In the genomic region with DNA sequence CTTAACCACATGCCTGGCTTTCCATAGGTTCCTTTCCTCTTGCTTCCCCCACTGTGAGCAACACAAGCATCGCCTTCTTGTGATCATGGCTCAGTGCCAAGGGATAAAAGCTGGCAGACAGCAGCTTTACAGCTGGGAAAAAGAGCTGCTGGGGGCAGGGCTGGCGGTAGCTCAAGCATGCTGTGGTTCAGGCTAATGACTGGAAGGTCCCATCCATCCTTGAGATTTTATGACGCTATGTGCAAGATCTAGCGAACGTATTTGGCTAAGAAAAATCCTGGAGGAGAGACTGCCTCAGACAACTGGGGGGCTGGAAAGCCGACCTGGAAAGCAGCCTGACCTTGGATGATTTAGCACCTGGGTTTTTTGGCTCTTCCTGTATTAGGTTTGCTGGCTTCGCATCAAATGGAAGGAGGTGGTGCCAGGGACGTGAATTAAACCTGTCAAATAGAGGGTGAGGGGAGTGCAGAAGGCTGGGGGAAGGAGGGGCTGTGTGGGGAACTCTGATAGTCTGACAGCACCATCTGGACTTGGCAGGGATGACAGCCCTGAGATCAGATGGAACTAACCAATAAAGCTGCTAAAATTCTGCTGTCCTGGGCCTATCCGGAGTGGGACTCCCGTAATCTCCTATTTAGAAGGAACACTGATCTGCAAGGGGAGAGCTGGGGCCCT, we compare ENCODE assay signal across 7 cellular contexts. TPM values are rescaled to one million over a fixed set of nuclear protein-coding genes. Genes with fewer than 3 reads are reported as not detected.
DNase-seq lines count a peak whose midpoint lies in the region; FAIRE-seq and TF ChIP-seq lines count a peak whose summit lies in the region.

No MANE protein-coding gene starts in this region.

- intact Hi-C loops in esophagus squamous epithelium (cut with DNase I): no loop called here

- H3K36me3 ChIP-seq in WERI-Rb-1: no peaks in the 10 kb centered on the region; the same call in 1 of the 2 replicates
- no peaks in the 10 kb centered on the region for H3K36me3 ChIP-seq in esophagus squamous epithelium

- no peaks in the 10 kb centered on the region for H3K9me3 ChIP-seq in WERI-Rb-1 (ENCODE audit: severe bottlenecking)
- no peaks in the 10 kb centered on the region for H3K9me3 ChIP-seq in esophagus squamous epithelium

- no peak for TF ChIP-seq POLR2A in esophagus squamous epithelium (IDR thresholded peaks at IDR 0.05)

- H3K27ac ChIP-seq in WERI-Rb-1 (peak overlapping the region; percentile 88), esophagus squamous epithelium (no peak overlapping the region)

- WGBS in esophagus squamous epithelium, 2 donors: 4 to 23% methylated on average over 8 to 10 of the region's 10 CpGs

- peaks cover 0 to 21% (median 4%) of the 10 kb centered on the region in 3 donors for H3K4me1 ChIP-seq in esophagus squamous epithelium

- H3K27me3 ChIP-seq in WERI-Rb-1 (ENCODE audit: insufficient read depth, low read depth, severe bottlenecking): no peaks in the 10 kb centered on the region
- peaks cover 0 to 5% (median 0%) of the 10 kb centered on the region in 4 donors for H3K27me3 ChIP-seq in esophagus squamous epithelium

- TF ChIP-seq CTCF in WERI-Rb-1 (IDR thresholded peaks at IDR 0.05; ENCODE audit: low read depth, low read length) (no peak), esophagus squamous epithelium (IDR thresholded peaks at IDR 0.05) (no peak)

- H3K4me3 ChIP-seq in WERI-Rb-1 (ENCODE audit: low read depth, low read length): peak overlapping the region; percentile 36
- no peak overlapping the region for H3K4me3 ChIP-seq in esophagus squamous epithelium

- DNase-seq in NCI-H1092 treated with DMSO at 0.1 percent for 48 hours (lab: John Stamatoyannopoulos, UW): peak; percentile 100
- peak; percentile 93 for DNase-seq in WERI-Rb-1
- DNase-seq in inferior parietal cortex (ENCODE audit: extremely low spot score): peak; percentile 59
- peak; percentile 85 for DNase-seq in urothelium cell line (ENCODE audit: low spot score)
- no peak for DNase-seq in GOT3 (lab: John Stamatoyannopoulos, UW)
- no peak for DNase-seq in stimulated activated CD8-positive, alpha-beta memory T cell treated with anti-CD3 and anti-CD28 coated beads, Interleukin-4, amount 100 ng/mL, for 48 hours
- no peak for DNase-seq in esophagus squamous epithelium (lab: John Stamatoyannopoulos, UW)

- FAIRE-seq in urothelium cell line (lab: Jason Lieb, UNC): no peak

RNA-seq across cellular contexts. Expression of gene ZMYND12, which starts 34.8 kb away (rescaled TPM):
- total RNA-seq in esophagus squamous epithelium: under 1 TPM in 2 of 4 donors, not detected in 2; 0.19 to 0.79 TPM

RNA-seq across cellular contexts. Expression of gene PPCS, which starts 35.3 kb away (rescaled TPM):
- 10 to 100 TPM; 44.2 to 76.8 (median 58.9) TPM for total RNA-seq in esophagus squamous epithelium

RNA-seq across cellular contexts. Expression of gene RIMKLA, which starts 40.5 kb away (rescaled TPM):
- under 1 TPM in 3 of 4 donors, not detected in 1; 0.04 to 0.57 (median 0.06) TPM for total RNA-seq in esophagus squamous epithelium

RNA-seq across cellular contexts. Expression of gene CCDC30, which starts 42.0 kb away (rescaled TPM):
- total RNA-seq in esophagus squamous epithelium: 1 to 10 TPM in 1 of 4 donors, under 1 TPM in 3; 0.12 to 1.3 (median 0.42) TPM

Comparison
In these comparisons a context has a peak if more than half of its experiments do, and no peak if none do; other contexts are left out.
1. DNase-seq: peak in NCI-H1092 treated with DMSO at 0.1 percent for 48 hours (single experiment), WERI-Rb-1 (single experiment), inferior parietal cortex (single experiment) and urothelium cell line (single experiment); none in GOT3 (single experiment), stimulated activated CD8-positive, alpha-beta memory T cell treated with anti-CD3 and anti-CD28 coated beads, Interleukin-4, amount 100 ng/mL, for 48 hours (single experiment) and esophagus squamous epithelium (single experiment).